Comparison of ENCODE assay signal across 30 cellular contexts in genomic region chrX:110558406-110558805, GRCh38.
"Had no signal": no experiment of that assay in that cellular context is flagged by ENCODE, and none has a peak within 500 bp of the region (broad histone marks: within the 10 kb centered on the region; RNA-seq: fewer than 3 reads in every experiment).

No MANE protein-coding gene starts in this region.

- DNase-seq: nephron progenitor cell; nucleus accumbens; psoas muscle; sigmoid colon; small intestine; stimulated activated CD4-positive, alpha-beta T cell treated with anti-CD3 and anti-CD28 coated beads, Interleukin-12 subunit alpha, Interleukin-12 subunit beta, amount 100 ng/mL, for 4 hours; stimulated activated CD4-positive, alpha-beta T cell treated with anti-CD3 and anti-CD28 coated beads, Interleukin-1b, Interleukin-23, amount 100 ng/mL, for 48 hours; stimulated activated CD4-positive, alpha-beta T cell treated with anti-CD3 and anti-CD28 coated beads, Interleukin-4, amount 100 ng/mL, for 1 hour; stimulated activated CD4-positive, alpha-beta T cell treated with anti-CD3 and anti-CD28 coated beads, Interleukin-4, amount 100 ng/mL, for 4 hours; stimulated activated CD8-positive, alpha-beta memory T cell treated with anti-CD3 and anti-CD28 coated beads, Interleukin-4, amount 100 ng/mL, for 48 hours; stimulated activated naive CD4-positive, alpha-beta T cell; stimulated activated naive CD8-positive, alpha-beta T cell treated with anti-CD3 and anti-CD28 coated beads, Interleukin-15, amount 100 ng/mL, for 72 hours; stimulated activated naive CD8-positive, alpha-beta T cell treated with anti-CD3 and anti-CD28 coated beads, Interleukin-15, Interleukin-2, amounts not matched to agents 100 U/mL and 50 U/mL, for 24 hours; substantia nigra; testis; tibial artery; transverse colon; upper lobe of right lung; uterus had no signal

- FAIRE-seq: pancreas, small intestine had no signal

- H3K27ac ChIP-seq: neutrophil, pancreas, psoas muscle, right lobe of liver, sigmoid colon, suprapubic skin, testis, tibial artery, transverse colon, upper lobe of right lung, uterus had no signal

- H3K9me3 Mint-ChIP-seq: stimulated activated naive CD8-positive, alpha-beta T cell treated with anti-CD3 and anti-CD28 coated beads, Interleukin-15, amount 100 ng/mL, for 72 hours; type B pancreatic cell had no signal

- H3K9me3 ChIP-seq: neutrophil, pancreas, psoas muscle, right lobe of liver, sigmoid colon, suprapubic skin, testis, transverse colon, upper lobe of right lung, uterus had no signal

- H3K4me1 ChIP-seq: pancreas, psoas muscle, right lobe of liver, sigmoid colon, suprapubic skin, testis, tibial artery, transverse colon, upper lobe of right lung, uterus had no signal

- H3K27ac Mint-ChIP-seq: naive thymus-derived CD8-positive, alpha-beta T cell; natural killer cell treated with Interleukin-12 subunit alpha and Interleukin-12 subunit beta and Interleukin-15 and Interleukin-18, amount 100 ng/mL, for 72 hours; nephron progenitor cell; progenitor cell of endocrine pancreas; stimulated activated memory B cell treated with anti-CD40 and anti-IgM and Interleukin-4, amounts not matched to agents 10 μg/mL and 1 μg/mL and 100 μg/mL, for 72 hours; stimulated activated naive CD8-positive, alpha-beta T cell treated with anti-CD3 and anti-CD28 coated beads, Interleukin-15, amount 100 ng/mL, for 72 hours; type B pancreatic cell had no signal

- H3K4me3 ChIP-seq: pancreas, psoas muscle, right lobe of liver, sigmoid colon, suprapubic skin, testis, tibial artery, transverse colon, upper lobe of right lung, uterus had no signal

- H3K27me3 Mint-ChIP-seq: progenitor cell of endocrine pancreas; stimulated activated memory B cell treated with anti-CD40 and anti-IgM and Interleukin-4, amounts not matched to agents 10 μg/mL and 1 μg/mL and 100 μg/mL, for 72 hours; stimulated activated naive CD8-positive, alpha-beta T cell treated with anti-CD3 and anti-CD28 coated beads, Interleukin-15, amount 100 ng/mL, for 72 hours; type B pancreatic cell had no signal

- H3K4me3 Mint-ChIP-seq: naive thymus-derived CD8-positive, alpha-beta T cell; natural killer cell treated with Interleukin-12 subunit alpha and Interleukin-12 subunit beta and Interleukin-15 and Interleukin-18, amount 100 ng/mL, for 72 hours; nephron progenitor cell; neural crest cell; stimulated activated memory B cell treated with anti-CD40 and anti-IgM and Interleukin-4, amounts not matched to agents 10 μg/mL and 1 μg/mL and 100 μg/mL, for 72 hours; stimulated activated naive CD8-positive, alpha-beta T cell treated with anti-CD3 and anti-CD28 coated beads, Interleukin-15, amount 100 ng/mL, for 72 hours; type B pancreatic cell had no signal

- H3K4me1 Mint-ChIP-seq: naive thymus-derived CD8-positive, alpha-beta T cell; nephron progenitor cell; neural crest cell; stimulated activated memory B cell treated with anti-CD40 and anti-IgM and Interleukin-4, amounts not matched to agents 10 μg/mL and 1 μg/mL and 100 μg/mL, for 72 hours; stimulated activated naive CD8-positive, alpha-beta T cell treated with anti-CD3 and anti-CD28 coated beads, Interleukin-15, amount 100 ng/mL, for 72 hours had no signal

- H3K36me3 ChIP-seq: neutrophil, pancreas, right lobe of liver, sigmoid colon, suprapubic skin, tibial artery, transverse colon, upper lobe of right lung, uterus had no signal

- H3K36me3 Mint-ChIP-seq: naive thymus-derived CD8-positive, alpha-beta T cell; natural killer cell treated with Interleukin-12 subunit alpha and Interleukin-12 subunit beta and Interleukin-15 and Interleukin-18, amount 100 ng/mL, for 72 hours; stimulated activated memory B cell treated with anti-CD40 and anti-IgM and Interleukin-4, amounts not matched to agents 10 μg/mL and 1 μg/mL and 100 μg/mL, for 72 hours; type B pancreatic cell had no signal

- ATAC-seq: naive thymus-derived CD8-positive, alpha-beta T cell; natural killer cell treated with Interleukin-12 subunit alpha and Interleukin-12 subunit beta and Interleukin-15 and Interleukin-18, amount 100 ng/mL, for 72 hours; pancreas; psoas muscle; right cardiac atrium; right lobe of liver; stimulated activated memory B cell treated with anti-CD40 and anti-IgM and Interleukin-4, amounts not matched to agents 10 μg/mL and 1 μg/mL and 100 μg/mL, for 72 hours; stimulated activated naive CD8-positive, alpha-beta T cell treated with anti-CD3 and anti-CD28 coated beads, Interleukin-15, amount 100 ng/mL, for 72 hours; stimulated activated naive CD8-positive, alpha-beta T cell treated with anti-CD3 and anti-CD28 coated beads, Interleukin-15, Interleukin-2, amounts not matched to agents 100 U/mL and 50 U/mL, for 24 hours; upper lobe of right lung had no signal
